Comparison of ENCODE assay signal across 10 cellular contexts in the genomic region with DNA sequence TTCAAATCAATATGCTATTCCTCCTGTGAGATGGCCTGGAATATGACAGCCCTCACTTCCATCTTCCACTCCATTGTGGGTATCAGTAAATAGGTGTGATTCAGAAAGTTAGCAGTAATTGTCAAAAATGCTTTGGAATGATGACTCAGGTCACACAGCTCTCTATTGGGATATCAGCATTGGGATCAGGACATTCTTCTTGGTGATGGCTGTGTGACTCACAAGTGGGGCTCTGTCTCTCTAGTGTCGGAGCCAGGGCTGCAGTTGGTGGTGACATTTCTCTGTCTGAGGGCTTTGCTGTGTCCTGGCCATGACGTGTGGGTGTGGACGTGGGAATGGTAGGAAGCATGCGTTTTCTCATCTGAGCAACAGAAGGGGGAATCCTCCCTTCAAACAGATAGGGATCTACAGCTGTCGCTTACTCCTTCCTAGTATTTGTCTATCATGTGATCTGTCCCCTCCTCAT.
DNase-seq lines count a peak whose midpoint lies in the region; ATAC-seq and TF ChIP-seq lines count a peak whose summit lies in the region.
"Had no signal": no experiment of that assay in that cellular context is flagged by ENCODE, and none has a peak within 500 bp of the region (broad histone marks: within the 10 kb centered on the region; RNA-seq: fewer than 3 reads in every experiment).

No MANE protein-coding gene starts in this region.

- H3K9me3 ChIP-seq in BLaER1 treated with 17β-estradiol and CSF1 and Interleukin-3, amounts not matched to agents 10 nM and 100 nM (replicated peaks in 1 of 11), result no peaks in the 10 kb centered on the region
- H3K9me3 ChIP-seq in prostate gland, result no peaks in the 10 kb centered on the region

- H3K4me3 ChIP-seq in BLaER1 treated with 17β-estradiol and CSF1 and Interleukin-3, amounts not matched to agents 10 nM and 100 nM, result no peak overlapping the region
- H3K4me3 ChIP-seq in prostate gland, result no peak overlapping the region

- TF ChIP-seq POLR2A in prostate gland (IDR thresholded peaks at IDR 0.05), result no peak

- intact Hi-C loops in prostate gland (cut with DNase I), result loop anchor here (5.0 kb wide), 3 partner anchors 86 to 281 kb away; no protein-coding TSS in a partner anchor

- POLR2A ChIA-PET in activated CD4-positive, alpha-beta T cell treated with anti-CD3 and anti-CD28 coated beads, Interleukin-2, amount 10 ng/mL, durations not matched to agents 7 days and 5 days (lab: Charles Lee), result no interaction called here

- H3K4me1 ChIP-seq in BLaER1 treated with 17β-estradiol and CSF1 and Interleukin-3, amounts not matched to agents 10 nM and 100 nM, result peaks cover 67 to 93% (median 86%) of the 10 kb centered on the region in 10 experiments
- H3K4me1 ChIP-seq in prostate gland (replicated peaks), result peaks cover 19% of the 10 kb centered on the region

- H3K36me3 ChIP-seq in BLaER1 treated with 17β-estradiol and CSF1 and Interleukin-3, amounts not matched to agents 10 nM and 100 nM, result peaks cover 5 to 25% (median 12%) of the 10 kb centered on the region in 11 experiments; a peak in 13 of 22 replicates
- H3K36me3 ChIP-seq in prostate gland, result no peaks in the 10 kb centered on the region

- H3K27ac ChIP-seq in BLaER1 treated with 17β-estradiol and CSF1 and Interleukin-3, amounts not matched to agents 10 nM and 100 nM, result peak overlapping the region in 6 of 11 experiments; percentile 12 to 43 (median 20); a peak in 7 of 22 replicates
- H3K27ac ChIP-seq in prostate gland, result peak overlapping the region in 1 of 2 donors; percentile 43

- TF ChIP-seq CTCF in prostate gland (IDR thresholded peaks at IDR 0.05), result no peak

- H3K4me2 ChIP-seq in BLaER1 treated with 17β-estradiol and CSF1 and Interleukin-3, amounts not matched to agents 10 nM and 100 nM, result peak overlapping the region; percentile 60 to 91 (median 78)

- no peak overlapping the region for H3K9ac ChIP-seq in BLaER1 treated with 17β-estradiol and CSF1 and Interleukin-3, amounts not matched to agents 10 nM and 100 nM

- H3K27me3 ChIP-seq in BLaER1 treated with 17β-estradiol and CSF1 and Interleukin-3, amounts not matched to agents 10 nM and 100 nM, result no peaks in the 10 kb centered on the region
- no peaks in the 10 kb centered on the region for H3K27me3 ChIP-seq in prostate gland (replicated peaks; ENCODE audit: insufficient read depth)

- CTCF ChIA-PET in activated CD4-positive, alpha-beta T cell treated with anti-CD3 and anti-CD28 coated beads, Interleukin-2, amount 10 ng/mL, durations not matched to agents 7 days and 5 days (lab: Charles Lee), result interaction anchor here (1.0 kb wide), 1 partner anchor 9 kb away, joined by 3 read pairs; no protein-coding TSS in a partner anchor

- H3K4me1 Mint-ChIP-seq in activated CD4-positive, alpha-beta T cell treated with anti-CD3 and anti-CD28 coated beads, Interleukin-2, amount 10 ng/mL, durations not matched to agents 7 days and 5 days, result peaks cover 7% of the 10 kb centered on the region

- H3K27me3 Mint-ChIP-seq in activated CD4-positive, alpha-beta T cell treated with anti-CD3 and anti-CD28 coated beads, Interleukin-2, amount 10 ng/mL, durations not matched to agents 7 days and 5 days, result peaks cover 20% of the 10 kb centered on the region

- H4K20me1 ChIP-seq in BLaER1 treated with 17β-estradiol and CSF1 and Interleukin-3, amounts not matched to agents 10 nM and 100 nM, result peaks cover 45 to 95% (median 75%) of the 10 kb centered on the region in 11 experiments

- no peak overlapping the region for H3K4me3 Mint-ChIP-seq in activated CD4-positive, alpha-beta T cell treated with anti-CD3 and anti-CD28 coated beads, Interleukin-2, amount 10 ng/mL, durations not matched to agents 7 days and 5 days
- H3K4me3 Mint-ChIP-seq: activated naive CD8-positive, alpha-beta T cell had no signal

- ATAC-seq in GM21529 (IDR thresholded peaks at IDR 0.05; ENCODE audit: unreplicated experiment), result no peak

- H3K36me3 Mint-ChIP-seq in activated CD4-positive, alpha-beta T cell treated with anti-CD3 and anti-CD28 coated beads, Interleukin-2, amount 10 ng/mL, durations not matched to agents 7 days and 5 days (ENCODE audit: low read depth), result no peaks in the 10 kb centered on the region
- H3K36me3 Mint-ChIP-seq: activated naive CD8-positive, alpha-beta T cell had no signal

- no peaks in the 10 kb centered on the region for H3K9me3 Mint-ChIP-seq in activated CD4-positive, alpha-beta T cell treated with anti-CD3 and anti-CD28 coated beads, Interleukin-2, amount 10 ng/mL, durations not matched to agents 7 days and 5 days

- no peak overlapping the region for H3K27ac Mint-ChIP-seq in activated CD4-positive, alpha-beta T cell treated with anti-CD3 and anti-CD28 coated beads, Interleukin-2, amount 10 ng/mL, durations not matched to agents 7 days and 5 days
- H3K27ac Mint-ChIP-seq: activated naive CD8-positive, alpha-beta T cell had no signal

- DNase-seq in NCI-H2171 (lab: John Stamatoyannopoulos, UW) (peak; percentile 28), dermis microvascular lymphatic vessel endothelial cell (ENCODE audit: low read depth in 2 of 2) (peak; percentile 53 to 92), myocyte (ENCODE audit: low read depth) (peak; percentile 89), prostate gland (ENCODE audit: low spot score) (no peak)
- no peak for DNase-seq in effector CD8-positive, alpha-beta T cell (lab: John Stamatoyannopoulos, UW)
- DNase-seq in activated CD4-positive, alpha-beta T cell treated with anti-CD3 and anti-CD28 coated beads, Interleukin-2, amount 10 ng/mL, durations not matched to agents 7 days and 5 days, result no peak
- DNase-seq: stimulated activated naive CD4-positive, alpha-beta T cell treated with Interleukin-2 at 50 U/mL for 16 hours had no signal

- WGBS in prostate gland, result 64% methylated on average over 5 of the region's 5 CpGs

Comparison
In these comparisons a context has a peak if more than half of its experiments do, and no peak if none do; other contexts are left out.
1. DNase-seq: peak in NCI-H2171 (single experiment), dermis microvascular lymphatic vessel endothelial cell (2 of 2) and myocyte (single experiment); none in effector CD8-positive, alpha-beta T cell (single experiment), prostate gland (single experiment) and activated CD4-positive, alpha-beta T cell treated with anti-CD3 and anti-CD28 coated beads, Interleukin-2, amount 10 ng/mL, durations not matched to agents 7 days and 5 days (single experiment).